In the genomic region with DNA sequence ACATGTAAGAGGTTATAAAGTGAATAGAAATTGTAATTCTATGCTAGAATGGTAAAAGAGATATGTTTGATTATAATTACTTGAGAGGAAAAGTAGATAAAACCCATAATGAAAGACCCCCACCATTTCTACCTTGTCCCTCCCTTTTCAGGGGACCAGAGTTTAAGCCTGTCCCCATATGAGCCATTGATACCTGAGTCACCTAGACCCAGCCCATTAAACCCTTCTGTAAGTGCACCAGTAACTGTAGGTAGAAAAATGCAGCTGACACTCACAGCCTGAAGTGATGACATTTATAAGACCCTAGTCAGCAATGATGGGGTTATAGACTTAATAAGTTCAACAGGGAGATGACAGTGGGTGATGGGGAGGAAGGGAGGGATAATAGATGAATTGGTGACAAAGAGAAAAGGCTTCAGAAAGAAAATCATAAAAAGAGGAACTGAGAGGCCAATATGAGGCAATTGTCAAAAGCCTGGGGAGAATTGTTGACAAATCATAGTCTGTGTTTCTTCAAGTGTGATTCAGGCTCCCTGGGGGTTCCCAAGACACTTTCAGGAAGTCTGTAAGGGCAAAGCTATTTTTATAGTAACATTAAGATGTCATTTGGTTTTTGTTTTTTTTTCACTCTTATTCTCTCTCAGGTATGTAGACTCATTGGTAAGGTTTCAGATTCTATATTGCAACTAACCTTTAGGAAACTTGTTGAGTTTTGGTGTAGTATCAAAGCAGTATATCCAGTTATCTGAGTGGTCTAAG, we compare ENCODE assay signal across 11 cellular contexts.
DNase-seq lines count a peak whose midpoint lies in the region; ATAC-seq and TF ChIP-seq lines count a peak whose summit lies in the region.
"Had no signal": no experiment of that assay in that cellular context is flagged by ENCODE, and none has a peak within 500 bp of the region (broad histone marks: within the 10 kb centered on the region; RNA-seq: fewer than 3 reads in every experiment).

No MANE protein-coding gene starts in this region.

- H3K9me3 ChIP-seq in upper lobe of left lung, result no peaks in the 10 kb centered on the region

- TF ChIP-seq CTCF in GM10266 (IDR thresholded peaks at IDR 0.05; ENCODE audit: control insufficient read depth, insufficient read depth, low read depth, missing control alignments) (no peak), upper lobe of left lung (IDR thresholded peaks at IDR 0.05) (no peak)

- no peak overlapping the region for H3K4me3 ChIP-seq in upper lobe of left lung
- H3K4me3 ChIP-seq: SK-N-MC had no signal

- no peak for TF ChIP-seq POLR2A in upper lobe of left lung (IDR thresholded peaks at IDR 0.05)

- TF ChIP-seq EP300 in upper lobe of left lung (IDR thresholded peaks at IDR 0.05), result no peak

- DNase-seq in GM10266 (ENCODE audit: extremely low spot score), result peak; percentile 74
- peak; percentile 51 for DNase-seq in OCI-M1 (lab: John Stamatoyannopoulos, UW)
- DNase-seq in NCI-H1048 (lab: John Stamatoyannopoulos, UW), result no peak
- DNase-seq in upper lobe of left lung, result no peak
- no peak for DNase-seq in nucleus accumbens (lab: John Stamatoyannopoulos, UW)
- DNase-seq in middle frontal gyrus (ENCODE audit: extremely low spot score, low spot score), result no peak
- DNase-seq: activated naive CD4-positive, alpha-beta T cell treated with Interleukin-2 at 50 U/mL for 16 hours; IMR-90 had no signal

- peak; percentile 98 for ATAC-seq in GM19467 (IDR thresholded peaks at IDR 0.05; ENCODE audit: unreplicated experiment)
- peak; percentile 99 for ATAC-seq in HG03095 (IDR thresholded peaks at IDR 0.05; ENCODE audit: unreplicated experiment)
- no peak for ATAC-seq in upper lobe of left lung (ENCODE audit: low FRiP score in 2 of 2)

- no peaks in the 10 kb centered on the region for H3K4me1 ChIP-seq in upper lobe of left lung

- H3K27ac ChIP-seq in upper lobe of left lung, result no peak overlapping the region
- H3K27ac ChIP-seq: SK-N-MC had no signal

- H3K36me3 ChIP-seq in upper lobe of left lung, result no peaks in the 10 kb centered on the region

- no peaks in the 10 kb centered on the region for H3K27me3 ChIP-seq in upper lobe of left lung

Comparison
In these comparisons a context has a peak if more than half of its experiments do, and no peak if none do; other contexts are left out.
1. DNase-seq: peak in GM10266 (single experiment) and OCI-M1 (single experiment); none in NCI-H1048 (single experiment), upper lobe of left lung (0 of 2), nucleus accumbens (0 of 56) and middle frontal gyrus (single experiment).
2. ATAC-seq: peak in GM19467 (single experiment) and HG03095 (single experiment); none in upper lobe of left lung (0 of 2).